In the genomic region with DNA sequence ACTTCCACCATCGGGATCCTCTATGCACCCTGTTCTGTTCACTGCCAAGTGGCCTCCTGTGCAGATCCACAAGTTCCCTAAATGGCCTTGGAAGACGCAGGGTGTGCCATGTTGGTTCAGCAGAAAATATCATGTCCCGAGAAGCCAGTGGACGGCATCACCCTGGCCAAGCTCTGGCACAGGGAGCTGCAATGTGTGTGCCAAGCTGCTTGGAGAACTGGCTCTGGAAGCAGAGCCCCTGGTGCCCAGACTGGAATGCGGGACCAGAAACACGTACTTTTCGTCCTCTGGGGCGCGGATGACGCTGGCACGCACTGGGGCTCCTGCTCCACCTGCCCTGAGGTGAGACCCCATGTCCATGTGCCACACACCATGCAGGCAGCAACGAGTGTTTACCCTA, we compare ENCODE assay signal across 1 cellular context.
TF ChIP-seq lines count a peak whose summit lies in the region.

No MANE protein-coding gene starts in this region.

TF ChIP-seq in HCT116, 20 proteins besides CTCF, POLR2A, EP300 and RAD21 (continued from another document):
- no peak for TF ChIP-seq ZFX (IDR thresholded peaks at IDR 0.05)
- no peak for TF ChIP-seq ELF1 (IDR thresholded peaks at IDR 0.05; ENCODE audit: borderline replicate concordance, low read depth)
- no peak for TF ChIP-seq EGR1 (IDR thresholded peaks at IDR 0.05; ENCODE audit: low read depth)
- TF ChIP-seq TCF7L2 (IDR thresholded peaks at IDR 0.05; ENCODE audit: borderline replicate concordance, extremely low read depth, insufficient read depth, insufficient read length) = no peak
- TF ChIP-seq, protein P1, sequence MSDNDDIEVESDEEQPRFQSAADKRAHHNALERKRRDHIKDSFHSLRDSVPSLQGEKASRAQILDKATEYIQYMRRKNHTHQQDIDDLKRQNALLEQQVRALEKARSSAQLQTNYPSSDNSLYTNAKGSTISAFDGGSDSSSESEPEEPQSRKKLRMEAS (IDR thresholded peaks at IDR 0.05) = no peak
- no peak for TF ChIP-seq REST (IDR thresholded peaks at IDR 0.05; ENCODE audit: low read depth)
